Comparison of ENCODE assay signal across 27 cellular contexts in the genomic region with DNA sequence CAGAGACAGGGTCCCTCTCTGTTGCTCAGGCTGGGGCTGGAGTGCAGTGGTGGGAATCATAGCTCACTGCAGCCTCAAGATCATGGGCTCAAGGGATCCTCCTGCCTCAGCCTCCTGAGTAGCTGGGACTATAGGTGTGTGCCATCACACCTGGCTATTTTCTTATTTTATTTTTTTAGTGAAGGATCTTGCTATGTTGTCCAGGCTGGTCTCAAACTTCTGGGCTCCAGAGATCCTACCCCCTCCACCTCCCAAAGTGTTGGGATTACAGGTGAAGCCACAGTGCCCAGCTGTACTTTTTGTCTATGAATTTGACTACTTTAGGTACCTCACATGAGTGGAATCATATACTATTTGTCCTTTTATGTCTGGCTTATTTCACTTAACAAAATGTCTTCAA.
"Had no signal": no experiment of that assay in that cellular context is flagged by ENCODE, and none has a peak within 500 bp of the region (broad histone marks: within the 10 kb centered on the region; RNA-seq: fewer than 3 reads in every experiment).

No MANE protein-coding gene starts in this region.

- ATAC-seq: stimulated activated effector memory CD8-positive, alpha-beta T cell treated with anti-CD3 and anti-CD28 coated beads, Interleukin-12 subunit alpha, Interleukin-12 subunit beta, amount 100 ng/mL, for 72 hours; stimulated activated memory B cell treated with anti-CD40 and anti-IgM and Interleukin-4, amounts not matched to agents 10 μg/mL and 1 μg/mL and 100 μg/mL, for 72 hours; stimulated activated naive B cell treated with anti-CD40 and anti-IgM and Interleukin-4, amounts not matched to agents 10 μg/mL and 1 μg/mL and 100 μg/mL, for 72 hours; stimulated activated naive CD8-positive, alpha-beta T cell treated with anti-CD3 and anti-CD28 coated beads, Interleukin-15, amount 100 ng/mL, for 72 hours; stimulated activated naive CD8-positive, alpha-beta T cell treated with anti-CD3 and anti-CD28 coated beads, Interleukin-15, Interleukin-2, amounts not matched to agents 100 U/mL and 50 U/mL, for 24 hours; upper lobe of right lung had no signal

- H3K4me3 ChIP-seq: stomach, suprapubic skin, testis, thoracic aorta, thyroid gland, tibial artery, tibial nerve, transverse colon, upper lobe of left lung, upper lobe of right lung, uterus, vagina had no signal

- H3K4me1 ChIP-seq: stomach, testis, thyroid gland, tibial artery, tibial nerve, upper lobe of left lung, upper lobe of right lung, uterus, vagina had no signal

- H3K9me3 ChIP-seq: stomach, suprapubic skin, testis, thoracic aorta, thyroid gland, tibial artery, tibial nerve, transverse colon, upper lobe of left lung, upper lobe of right lung, uterus, vagina had no signal

- DNase-seq: stimulated activated CD4-positive, alpha-beta T cell treated with anti-CD3 and anti-CD28 coated beads, Interleukin-2, amount 100 ng/mL, for 48 hours; stimulated activated CD4-positive, alpha-beta T cell treated with anti-CD3 and anti-CD28 coated beads, Interleukin-4, amount 100 ng/mL, for 1 hour; stimulated activated CD4-positive, alpha-beta T cell treated with anti-CD3 and anti-CD28 coated beads, Interleukin-4, amount 100 ng/mL, for 24 hours; stimulated activated CD4-positive, alpha-beta T cell treated with anti-CD3 and anti-CD28 coated beads, Interleukin-4, amount 100 ng/mL, for 4 hours; stimulated activated CD8-positive, alpha-beta memory T cell treated with anti-CD3 and anti-CD28 coated beads, Interleukin-4, amount 100 ng/mL, for 48 hours; stimulated activated naive B cell treated with anti-CD40 and anti-IgM and Interleukin-4, amounts not matched to agents 10 μg/mL and 1 μg/mL and 100 μg/mL, for 72 hours; stimulated activated naive CD4-positive, alpha-beta T cell; stimulated activated naive CD4-positive, alpha-beta T cell treated with Interleukin-2 at 50 U/mL for 16 hours; stimulated activated naive CD8-positive, alpha-beta T cell treated with anti-CD3 and anti-CD28 coated beads, Interleukin-15, amount 100 ng/mL, for 72 hours; stimulated activated naive CD8-positive, alpha-beta T cell treated with anti-CD3 and anti-CD28 coated beads, Interleukin-15, Interleukin-2, amounts not matched to agents 100 U/mL and 50 U/mL, for 24 hours; stomach; substantia nigra; testis; thyroid gland; tibial artery; transverse colon; trophoblast cell; upper lobe of left lung; upper lobe of right lung; uterus had no signal

- H3K27ac ChIP-seq: stomach, suprapubic skin, testis, thoracic aorta, thyroid gland, tibial artery, tibial nerve, upper lobe of left lung, upper lobe of right lung, uterus, vagina had no signal

- H3K27me3 ChIP-seq: stomach, suprapubic skin, testis, thyroid gland, tibial artery, tibial nerve, transverse colon, upper lobe of left lung, upper lobe of right lung, uterus, vagina had no signal

- H3K36me3 ChIP-seq: stomach, suprapubic skin, thoracic aorta, thyroid gland, tibial artery, tibial nerve, transverse colon, upper lobe of left lung, upper lobe of right lung, uterus, vagina had no signal

- FAIRE-seq: urothelium cell line had no signal
